8 cellular contexts compared by ENCODE assay signal in the genomic region with DNA sequence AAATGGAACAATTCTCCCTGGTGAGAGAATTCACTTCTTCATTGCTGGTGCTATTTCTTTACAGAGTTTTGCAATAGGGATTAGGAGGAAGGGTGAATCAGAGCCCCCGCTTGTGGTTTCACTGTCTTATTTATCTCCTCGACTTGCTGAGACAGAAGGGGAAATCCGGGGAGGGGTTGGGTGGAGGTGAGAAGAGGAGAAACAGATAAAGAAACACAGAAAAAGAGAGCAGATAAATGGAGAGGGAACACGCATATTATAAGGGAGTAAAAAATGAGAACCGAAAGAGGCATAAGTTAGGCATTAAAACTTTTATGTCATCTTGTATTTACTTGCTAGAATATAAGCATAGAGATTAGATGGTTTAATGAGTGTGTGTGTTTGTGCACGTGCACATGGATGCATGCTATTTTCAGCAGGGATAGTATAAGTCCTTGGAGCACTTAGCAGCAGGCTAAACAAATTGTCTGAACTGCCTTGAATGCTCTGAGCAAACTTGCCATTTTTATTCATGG.
DNase-seq lines count a peak whose midpoint lies in the region; ATAC-seq and TF ChIP-seq lines count a peak whose summit lies in the region.

No MANE protein-coding gene starts in this region.

- peak overlapping the region; percentile 41 for H3K4me3 Mint-ChIP-seq in activated naive CD8-positive, alpha-beta T cell treated with anti-CD3 and anti-CD28 coated beads, Interleukin-2, amount 50 U/mL, for 24 hours

- CTCF ChIA-PET in PC-9 (lab: Charles Lee) = no interaction called here

- no peaks in the 10 kb centered on the region for H3K4me1 ChIP-seq in PC-9 (replicated peaks; ENCODE audit: insufficient read depth)

- H2AFZ ChIP-seq in PC-9 = no peak overlapping the region

- peak overlapping the region; percentile 44 for H3K27ac Mint-ChIP-seq in activated naive CD8-positive, alpha-beta T cell treated with anti-CD3 and anti-CD28 coated beads, Interleukin-2, amount 50 U/mL, for 24 hours

- peak; percentile 96 for ATAC-seq in HG03066 (IDR thresholded peaks at IDR 0.05; ENCODE audit: low read depth, unreplicated experiment)
- ATAC-seq in activated naive CD8-positive, alpha-beta T cell treated with anti-CD3 and anti-CD28 coated beads, Interleukin-2, amount 50 U/mL, for 24 hours = peak; percentile 93

- BruUV-seq in PC-9 (replicated peaks; lab: Mats Ljungman, UMichigan) = no TSS peak

- no peaks in the 10 kb centered on the region for H3K27me3 ChIP-seq in PC-9 (ENCODE audit: insufficient read depth, low read depth)

- H4K20me1 ChIP-seq in PC-9 (ENCODE audit: insufficient read depth) = no peaks in the 10 kb centered on the region

- no peak overlapping the region for H3K4me3 ChIP-seq in PC-9

- no peaks in the 10 kb centered on the region; the same call in 1 of the 2 replicates for H3K9me2 ChIP-seq in PC-9 (ENCODE audit: insufficient read depth)

- H3K4me1 Mint-ChIP-seq in activated naive CD8-positive, alpha-beta T cell treated with anti-CD3 and anti-CD28 coated beads, Interleukin-2, amount 50 U/mL, for 24 hours = peaks cover 36% of the 10 kb centered on the region

- intact Hi-C loops in PC-9 (cut with micrococcal nuclease; ENCODE audit: unreplicated experiment) = no loop called here

- H3F3A ChIP-seq in PC-9 (ENCODE audit: insufficient read depth, low read depth) = no peaks in the 10 kb centered on the region

- no peak overlapping the region for H3K27ac ChIP-seq in PC-9

- DNase-seq in GM10266 (ENCODE audit: extremely low spot score) (peak; percentile 53), T-helper 2 cell (peak in 4 of 5 experiments; percentile 23 to 92 (median 65)), PC-9 (no peak), AG08395 (ENCODE audit: low spot score) (no peak), COR-L47 (lab: John Stamatoyannopoulos, UW) (no peak)
- DNase-seq in activated naive CD8-positive, alpha-beta T cell treated with anti-CD3 and anti-CD28 coated beads, Interleukin-2, amount 50 U/mL, for 24 hours = peak; percentile 69
- peak; percentile 57 to 60 for DNase-seq in stimulated activated CD4-positive, alpha-beta T cell treated with anti-CD3 and anti-CD28 coated beads, Interleukin-2, amount 100 ng/mL, for 48 hours

- no peaks in the 10 kb centered on the region for H3K9me3 Mint-ChIP-seq in activated naive CD8-positive, alpha-beta T cell treated with anti-CD3 and anti-CD28 coated beads, Interleukin-2, amount 50 U/mL, for 24 hours

- no peak overlapping the region for H3K4me2 ChIP-seq in PC-9

- no peaks in the 10 kb centered on the region for H3K27me3 Mint-ChIP-seq in activated naive CD8-positive, alpha-beta T cell treated with anti-CD3 and anti-CD28 coated beads, Interleukin-2, amount 50 U/mL, for 24 hours

- TF ChIP-seq CTCF in GM10266 (IDR thresholded peaks at IDR 0.05; ENCODE audit: control insufficient read depth, insufficient read depth, low read depth, missing control alignments) (no peak), PC-9 (conservative IDR thresholded peaks at IDR 0.05) (no peak)

- no peaks in the 10 kb centered on the region for H3K36me3 ChIP-seq in PC-9 (ENCODE audit: low read depth)

- H3K36me3 Mint-ChIP-seq in activated naive CD8-positive, alpha-beta T cell treated with anti-CD3 and anti-CD28 coated beads, Interleukin-2, amount 50 U/mL, for 24 hours (ENCODE audit: low read depth) = no peaks in the 10 kb centered on the region

- no peaks in the 10 kb centered on the region for H3K79me2 ChIP-seq in PC-9 (ENCODE audit: low read depth)

- POLR2A ChIA-PET in PC-9 (lab: Charles Lee; ENCODE audit: unreplicated experiment) = no interaction called here

- H3K9me3 ChIP-seq in PC-9 (ENCODE audit: insufficient read depth, low read depth) = no peaks in the 10 kb centered on the region

Comparison
In these comparisons a context has a peak if more than half of its experiments do, and no peak if none do; other contexts are left out.
1. DNase-seq: peak in GM10266 (single experiment), T-helper 2 cell (4 of 5), activated naive CD8-positive, alpha-beta T cell treated with anti-CD3 and anti-CD28 coated beads, Interleukin-2, amount 50 U/mL, for 24 hours (single experiment) and stimulated activated CD4-positive, alpha-beta T cell treated with anti-CD3 and anti-CD28 coated beads, Interleukin-2, amount 100 ng/mL, for 48 hours (2 of 2); none in PC-9 (0 of 2), AG08395 (single experiment) and COR-L47 (single experiment).